In genomic region chr16:54720259-54720658, GRCh38 we compare ENCODE assay signal across 21 cellular contexts.
DNase-seq lines count a peak whose midpoint lies in the region; ATAC-seq, FAIRE-seq and TF ChIP-seq lines count a peak whose summit lies in the region.
"Had no signal": no experiment of that assay in that cellular context is flagged by ENCODE, and none has a peak within 500 bp of the region (broad histone marks: within the 10 kb centered on the region; RNA-seq: fewer than 3 reads in every experiment).

No MANE protein-coding gene starts in this region.

- H3K27ac ChIP-seq in HepG2 (ENCODE audit: extremely low read length, insufficient read depth, low read length) (no peak overlapping the region), right lobe of liver (no peak overlapping the region), keratinocyte (ENCODE audit: control insufficient read depth, insufficient read depth, low read length) (peak overlapping the region; percentile 76), right cardiac atrium (ENCODE audit: low read length) (no peak overlapping the region), PC-9 (no peak overlapping the region)
- H3K27ac ChIP-seq: C4-2B had no signal

- ATAC-seq in HepG2 (no peak), right lobe of liver (no peak), GM19035 (IDR thresholded peaks at IDR 0.05; ENCODE audit: unreplicated experiment) (no peak), right cardiac atrium (no peak)
- ATAC-seq: HCT116, Panc1 had no signal

- peaks cover 30% of the 10 kb centered on the region for H3K27me3 Mint-ChIP-seq in brain
- H3K27me3 Mint-ChIP-seq: IgD-negative memory B cell had no signal

- H3K9ac ChIP-seq in HepG2 (ENCODE audit: insufficient read depth, low read depth, low read length) (no peak overlapping the region), keratinocyte (ENCODE audit: control insufficient read depth, extremely low read depth, insufficient read depth, low read length) (peak overlapping the region; percentile 44)

- no peak overlapping the region for H3K4me3 Mint-ChIP-seq in brain
- H3K4me3 Mint-ChIP-seq: IgD-negative memory B cell had no signal

- no peak for TF ChIP-seq RAD21 in HepG2 (CRISPR knock-in tag; IDR thresholded peaks at IDR 0.05)

- DNase-seq in HepG2 (ENCODE audit: low spot score), result peak; percentile 7
- no peak for DNase-seq in right lobe of liver
- DNase-seq in keratinocyte (ENCODE audit: low read depth, low spot score), result peak; percentile 71
- no peak for DNase-seq in right cardiac atrium
- no peak for DNase-seq in PC-9
- DNase-seq in NCI-H146 treated with DMSO at 0.1 percent for 48 hours (lab: John Stamatoyannopoulos, UW; ENCODE audit: unreplicated experiment), result no peak
- DNase-seq: COR-L47, DMS53, NCI-H1105, NCI-H187, NCI-H446, NCI-H748 treated with DMSO at 0.1 percent for 48 hours, SIG-M5 had no signal

- H3K36me3 Mint-ChIP-seq in brain, result no peaks in the 10 kb centered on the region
- H3K36me3 Mint-ChIP-seq: IgD-negative memory B cell had no signal

- TF ChIP-seq POLR2A in HepG2 (IDR thresholded peaks at IDR 0.05; ENCODE audit: insufficient read depth in 1 of 2, low read depth in 2 of 2, low read length in 2 of 2) (no peak), right lobe of liver (IDR thresholded peaks at IDR 0.05) (no peak)

- H3K4me3 ChIP-seq in HepG2 (replicated peaks in 1 of 3; ENCODE audit: insufficient read depth in 1 of 3, low read depth in 2 of 3, low read length in 3 of 3), result no peak overlapping the region
- H3K4me3 ChIP-seq in right lobe of liver, result no peak overlapping the region
- H3K4me3 ChIP-seq in keratinocyte (ENCODE audit: control insufficient read depth in 2 of 3, extremely low read depth in 1 of 3, insufficient read depth in 2 of 3, low read depth in 1 of 3, low read length in 3 of 3), result no peak overlapping the region
- no peak overlapping the region for H3K4me3 ChIP-seq in right cardiac atrium (ENCODE audit: low read length)
- H3K4me3 ChIP-seq in PC-9, result no peak overlapping the region

- TF ChIP-seq EP300 in HepG2 (IDR thresholded peaks at IDR 0.05; ENCODE audit: low read depth in 2 of 2, low read length in 2 of 2) (no peak), HepG2 (CRISPR knock-in tag; IDR thresholded peaks at IDR 0.05; ENCODE audit: borderline replicate concordance) (no peak)

- in situ Hi-C loops in HepG2 (cut with HindIII; ENCODE audit: extremely low pct_ligation_motif_present, low pct_unique_long_range_greater_than_20kb), result no loop called here

- H3K4me1 ChIP-seq in HepG2 (ENCODE audit: insufficient read depth, low read length) (peaks cover 19% of the 10 kb centered on the region), right lobe of liver (no peaks in the 10 kb centered on the region), keratinocyte (ENCODE audit: control insufficient read depth, extremely low read depth, insufficient read depth, low read length) (peaks cover 13% of the 10 kb centered on the region), right cardiac atrium (ENCODE audit: control insufficient read depth, insufficient read depth, low read length) (no peaks in the 10 kb centered on the region), PC-9 (replicated peaks; ENCODE audit: insufficient read depth) (no peaks in the 10 kb centered on the region)

- H3K4me1 Mint-ChIP-seq in brain, result peaks cover 18% of the 10 kb centered on the region
- H3K4me1 Mint-ChIP-seq: IgD-negative memory B cell had no signal

- peaks cover 0 to 6% (median 0%) of the 10 kb centered on the region in 5 experiments for H3K9me3 Mint-ChIP-seq in brain

- H2AFZ ChIP-seq in HepG2 (ENCODE audit: low read length) (no peak overlapping the region), keratinocyte (ENCODE audit: control insufficient read depth, low read length) (peak overlapping the region; percentile 78), PC-9 (no peak overlapping the region)

- dilution Hi-C loops in keratinocyte (cut with MboI; ENCODE audit: extremely low pct_ligation_motif_present, low sequenced_read_pairs), result no loop called here

- no peaks in the 10 kb centered on the region for H3F3A ChIP-seq in PC-9 (ENCODE audit: insufficient read depth, low read depth)

- 0% methylated on average over 1 of the region's 1 CpG for WGBS in HepG2 (ENCODE audit: low lambda C conversion rate)
- WGBS in right lobe of liver (ENCODE audit: insufficient coverage, low coverage, low lambda C conversion rate, missing lambda C conversion rate), result 50% methylated on average over 1 of the region's 1 CpG
- 64% methylated on average over 1 of the region's 1 CpG for WGBS in right cardiac atrium

- H3K9me3 ChIP-seq in HepG2 (ENCODE audit: low read length), result no peaks in the 10 kb centered on the region
- H3K9me3 ChIP-seq in right lobe of liver, result no peaks in the 10 kb centered on the region
- H3K9me3 ChIP-seq in keratinocyte (ENCODE audit: control insufficient read depth, low read depth, low read length), result peaks cover 1% of the 10 kb centered on the region
- no peaks in the 10 kb centered on the region for H3K9me3 ChIP-seq in right cardiac atrium (ENCODE audit: control insufficient read depth, low read length)
- 0 out of 2 replicates have a peak, but pooled peaks cover 4% of the 10 kb centered on the region for H3K9me3 ChIP-seq in PC-9 (ENCODE audit: insufficient read depth, low read depth)

- H3K27ac Mint-ChIP-seq in brain, result peak overlapping the region in 3 of 5 experiments; percentile 49 to 84 (median 79)

- CTCF ChIA-PET in HepG2 (lab: Yijun Ruan, JAX; ENCODE audit: low intra/inter-chr PET ratio, low total read pairs) (no interaction called here), PC-9 (lab: Charles Lee) (no interaction called here)

- H3K4me2 ChIP-seq in HepG2 (ENCODE audit: low read depth, low read length) (no peak overlapping the region), keratinocyte (ENCODE audit: control insufficient read depth, extremely low read depth, insufficient read depth, low read depth, low read length) (peak overlapping the region; percentile 50), PC-9 (no peak overlapping the region)

- H3K36me3 ChIP-seq in HepG2 (replicated peaks in 1 of 2; ENCODE audit: control insufficient read depth in 1 of 2, insufficient read depth in 2 of 2, low read length in 2 of 2) (no peaks in the 10 kb centered on the region), right lobe of liver (no peaks in the 10 kb centered on the region), keratinocyte (ENCODE audit: control insufficient read depth in 2 of 2, extremely low read depth in 1 of 2, insufficient read depth in 2 of 2, low read length in 2 of 2) (no peaks in the 10 kb centered on the region), PC-9 (ENCODE audit: low read depth) (no peaks in the 10 kb centered on the region)

- H3K27me3 ChIP-seq in HepG2 (ENCODE audit: control insufficient read depth in 1 of 2, insufficient read depth in 2 of 2, low read length in 2 of 2) (no peaks in the 10 kb centered on the region; a peak in 2 of 5 replicates), right lobe of liver (no peaks in the 10 kb centered on the region), keratinocyte (ENCODE audit: control insufficient read depth, extremely low read depth, insufficient read depth, low read length) (no peaks in the 10 kb centered on the region), right cardiac atrium (ENCODE audit: control insufficient read depth, insufficient read depth) (no peaks in the 10 kb centered on the region), PC-9 (ENCODE audit: insufficient read depth, low read depth) (peaks cover 5% of the 10 kb centered on the region; the same call in 1 of the 2 replicates)

- no TSS peak for BruUV-seq in HepG2 (replicated peaks; lab: Mats Ljungman, UMichigan)
- BruUV-seq in PC-9 (replicated peaks; lab: Mats Ljungman, UMichigan), result no TSS peak

- POLR2A ChIA-PET in HepG2 (lab: Yijun Ruan, JAX), result no interaction called here
- POLR2A ChIA-PET in PC-9 (lab: Charles Lee; ENCODE audit: unreplicated experiment), result no interaction called here

- H4K20me1 ChIP-seq in HepG2 (ENCODE audit: insufficient read depth, low read length) (no peaks in the 10 kb centered on the region), keratinocyte (ENCODE audit: control insufficient read depth, extremely low read depth, insufficient read depth, low read length) (no peaks in the 10 kb centered on the region), PC-9 (ENCODE audit: insufficient read depth) (no peaks in the 10 kb centered on the region)

- no peaks in the 10 kb centered on the region; the same call in 1 of the 2 replicates for H3K9me2 ChIP-seq in PC-9 (ENCODE audit: insufficient read depth)

- H3K79me2 ChIP-seq in HepG2 (ENCODE audit: insufficient read depth, low read length) (no peaks in the 10 kb centered on the region), keratinocyte (ENCODE audit: control insufficient read depth, insufficient read depth, low read length) (no peaks in the 10 kb centered on the region), PC-9 (ENCODE audit: low read depth) (no peaks in the 10 kb centered on the region)

- intact Hi-C loops in HepG2 (cut with micrococcal nuclease; ENCODE audit: unreplicated experiment), result no loop called here
- intact Hi-C loops in right lobe of liver (cut with DNase I), result no loop called here
- intact Hi-C loops in right cardiac atrium (cut with DNase I), result no loop called here
- intact Hi-C loops in PC-9 (cut with micrococcal nuclease; ENCODE audit: unreplicated experiment), result no loop called here

- TF ChIP-seq CTCF in HepG2 (CRISPR knock-in tag; IDR thresholded peaks at IDR 0.05), result no peak
- TF ChIP-seq CTCF in right lobe of liver (IDR thresholded peaks at IDR 0.05), result no peak
- TF ChIP-seq CTCF in brain (conservative IDR thresholded peaks at IDR 0.05), result no peak
- TF ChIP-seq CTCF in keratinocyte (optimal IDR thresholded peaks at IDR 0.05 in 1 of 3, IDR thresholded peaks at IDR 0.05 in 1 of 3, conservative IDR thresholded peaks at IDR 0.05 in 1 of 3; ENCODE audit: extremely low read depth in 1 of 3, insufficient read depth in 2 of 3, low read length in 3 of 3), result no peak
- no peak for TF ChIP-seq CTCF in PC-9 (conservative IDR thresholded peaks at IDR 0.05)

- FAIRE-seq in HepG2 (lab: Jason Lieb, UNC), result no peak
- peak; percentile 85 for FAIRE-seq in keratinocyte (lab: Jason Lieb, UNC)
- FAIRE-seq: A204.1, GM12892 had no signal

- no peaks in the 10 kb centered on the region for H3K9me1 ChIP-seq in keratinocyte (ENCODE audit: control insufficient read depth, extremely low read depth, insufficient read depth, low read length)

TF ChIP-seq in HepG2, 621 proteins besides CTCF, POLR2A, EP300 and RAD21 (continues in another document):
- TF ChIP-seq TEF (CRISPR knock-in tag; IDR thresholded peaks at IDR 0.05) (no peak), FOSL2 (CRISPR knock-in tag; IDR thresholded peaks at IDR 0.05) (0 out of 2 replicates have a peak, but pooled peaks have one; percentile 11)

Comparison
In these comparisons a context has a peak if more than half of its experiments do, and no peak if none do; other contexts are left out.
1. DNase-seq: peak in HepG2 (single experiment) and keratinocyte (single experiment); none in right lobe of liver (0 of 3), right cardiac atrium (0 of 3), PC-9 (0 of 2) and NCI-H146 treated with DMSO at 0.1 percent for 48 hours (single experiment).